1 cellular context compared by ENCODE assay signal in genomic region chr22:50459443-50460140, GRCh38.
A peak's percentile ranks its signal among the peaks of the same experiment; 100 is the strongest.
TF ChIP-seq lines count a peak whose summit lies in the region.

No MANE protein-coding gene starts in this region.

TF ChIP-seq in K562, 482 proteins besides CTCF, POLR2A, EP300 and RAD21:
- TF ChIP-seq, protein P1, sequence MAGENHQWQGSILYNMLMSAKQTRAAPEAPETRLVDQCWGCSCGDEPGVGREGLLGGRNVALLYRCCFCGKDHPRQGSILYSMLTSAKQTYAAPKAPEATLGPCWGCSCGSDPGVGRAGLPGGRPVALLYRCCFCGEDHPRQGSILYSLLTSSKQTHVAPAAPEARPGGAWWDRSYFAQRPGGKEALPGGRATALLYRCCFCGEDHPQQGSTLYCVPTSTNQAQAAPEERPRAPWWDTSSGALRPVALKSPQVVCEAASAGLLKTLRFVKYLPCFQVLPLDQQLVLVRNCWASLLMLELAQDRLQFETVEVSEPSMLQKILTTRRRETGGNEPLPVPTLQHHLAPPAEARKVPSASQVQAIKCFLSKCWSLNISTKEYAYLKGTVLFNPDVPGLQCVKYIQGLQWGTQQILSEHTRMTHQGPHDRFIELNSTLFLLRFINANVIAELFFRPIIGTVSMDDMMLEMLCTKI (IDR thresholded peaks at IDR 0.05; ENCODE audit: partially characterized antibody): no peak
- peak; percentile 95 for TF ChIP-seq ZBTB33 (CRISPR knock-in tag; IDR thresholded peaks at IDR 0.05)
TF ChIP-seq in K562: peak in this region for 1.
